17 cellular contexts compared by ENCODE assay signal in genomic region chr6:166589786-166590574, GRCh38. TPM values are rescaled to one million over a fixed set of nuclear protein-coding genes. Genes with fewer than 3 reads are reported as not detected.
DNase-seq lines count a peak whose midpoint lies in the region; ATAC-seq, FAIRE-seq and TF ChIP-seq lines count a peak whose summit lies in the region.
"Had no signal": no experiment of that assay in that cellular context is flagged by ENCODE, and none has a peak within 500 bp of the region (broad histone marks: within the 10 kb centered on the region; RNA-seq: fewer than 3 reads in every experiment).

No MANE protein-coding gene starts in this region.

- FAIRE-seq in GM12878 (lab: Jason Lieb, UNC), result no peak
- FAIRE-seq: endometrium had no signal

- no peaks in the 10 kb centered on the region for H3K36me3 Mint-ChIP-seq in activated CD4-positive, alpha-beta T cell treated with anti-CD3 and anti-CD28 coated beads, Interleukin-2, amount 10 ng/mL, durations not matched to agents 24 days and 14 days (ENCODE audit: low read depth)
- H3K36me3 Mint-ChIP-seq: type B pancreatic cell had no signal

- H3K4me1 Mint-ChIP-seq in activated CD4-positive, alpha-beta T cell treated with anti-CD3 and anti-CD28 coated beads, Interleukin-2, amount 10 ng/mL, durations not matched to agents 24 days and 14 days, result peaks cover 13% of the 10 kb centered on the region

- no peaks in the 10 kb centered on the region for H3K9me2 ChIP-seq in Loucy (replicated peaks; ENCODE audit: low read depth, low read length)

- no peak overlapping the region for H3K27ac Mint-ChIP-seq in activated CD4-positive, alpha-beta T cell treated with anti-CD3 and anti-CD28 coated beads, Interleukin-2, amount 10 ng/mL, durations not matched to agents 24 days and 14 days
- H3K27ac Mint-ChIP-seq: activated T-cell treated with anti-CD3 and anti-CD28 coated beads, Interleukin-2, amount 50 U/mL, for 72 hours; progenitor cell of endocrine pancreas had no signal

- H3K27me3 Mint-ChIP-seq in activated CD4-positive, alpha-beta T cell treated with anti-CD3 and anti-CD28 coated beads, Interleukin-2, amount 10 ng/mL, durations not matched to agents 24 days and 14 days, result no peaks in the 10 kb centered on the region
- H3K27me3 Mint-ChIP-seq: progenitor cell of endocrine pancreas, type B pancreatic cell had no signal

- POLR2A ChIA-PET in GM12878 (lab: Charles Lee), result no interaction called here

- H4K20me1 ChIP-seq in Loucy (ENCODE audit: insufficient read depth, low read length, poor library complexity, severe bottlenecking) (no peaks in the 10 kb centered on the region), GM12878 (ENCODE audit: control insufficient read depth, insufficient read depth) (no peaks in the 10 kb centered on the region), osteoblast (ENCODE audit: insufficient read depth, low read length) (peaks cover 6% of the 10 kb centered on the region)

- peak overlapping the region; percentile 73 for H3K27ac ChIP-seq in GM12878 (ENCODE audit: control insufficient read depth, insufficient read depth)
- H3K27ac ChIP-seq in osteoblast (ENCODE audit: low read depth, low read length), result peak overlapping the region; percentile 60
- H3K27ac ChIP-seq in adrenal gland, result no peak overlapping the region
- H3K27ac ChIP-seq: PC-9 had no signal

- TF ChIP-seq CTCF in Loucy (conservative IDR thresholded peaks at IDR 0.05; ENCODE audit: low read length), result no peak
- TF ChIP-seq CTCF in GM12878 (IDR thresholded peaks at IDR 0.05 in 2 of 3, conservative IDR thresholded peaks at IDR 0.05 in 1 of 3; ENCODE audit: control insufficient read depth in 2 of 3, extremely low read depth in 1 of 3, insufficient read depth in 1 of 3, low read depth in 3 of 3, low read length in 3 of 3), result no peak
- TF ChIP-seq CTCF in osteoblast (IDR thresholded peaks at IDR 0.05; ENCODE audit: extremely low read depth, low read depth, low read length), result no peak
- TF ChIP-seq CTCF in adrenal gland (IDR thresholded peaks at IDR 0.05), result no peak

- no peaks in the 10 kb centered on the region for H3F3A ChIP-seq in Loucy (ENCODE audit: low read depth)

- no peak for TF ChIP-seq EP300 in GM12878 (IDR thresholded peaks at IDR 0.05; ENCODE audit: borderline replicate concordance in 1 of 2, control insufficient read depth in 1 of 2, low read depth in 2 of 2, low read length in 2 of 2)

- no peaks in the 10 kb centered on the region for H3K9me3 Mint-ChIP-seq in activated CD4-positive, alpha-beta T cell treated with anti-CD3 and anti-CD28 coated beads, Interleukin-2, amount 10 ng/mL, durations not matched to agents 24 days and 14 days
- H3K9me3 Mint-ChIP-seq: activated T-cell treated with anti-CD3 and anti-CD28 coated beads, Interleukin-2, amount 50 U/mL, for 72 hours; type B pancreatic cell had no signal

- ATAC-seq in GM12878, result no peak
- ATAC-seq in HG02798 (IDR thresholded peaks at IDR 0.05; ENCODE audit: poor library complexity, unreplicated experiment), result no peak

- CTCF ChIA-PET in GM12878 (lab: Yijun Ruan, JAX), result interaction anchor here (1.0 to 1.5 kb wide), 2 partner anchors 15 to 101 kb away, joined by 3 to 10 read pairs; no protein-coding TSS in a partner anchor

- H3K9ac ChIP-seq in Loucy (ENCODE audit: low read depth, low read length, poor library complexity, severe bottlenecking) (peak overlapping the region; percentile 4), GM12878 (ENCODE audit: control insufficient read depth, insufficient read depth, low read length) (0 out of 2 replicates have a peak overlapping the region, but pooled peaks have one; percentile 4)

- no peaks in the 10 kb centered on the region for H3K79me2 ChIP-seq in Loucy (ENCODE audit: insufficient read depth, low read length)
- H3K79me2 ChIP-seq in GM12878 (ENCODE audit: control insufficient read depth, insufficient read depth, low read length), result no peaks in the 10 kb centered on the region
- H3K79me2 ChIP-seq in osteoblast (ENCODE audit: insufficient read depth, low read length), result peaks cover 72% of the 10 kb centered on the region

- TF ChIP-seq POLR2A in GM12878 (IDR thresholded peaks at IDR 0.05; ENCODE audit: low read depth, low read length), result no peak
- no peak for TF ChIP-seq POLR2A in adrenal gland (IDR thresholded peaks at IDR 0.05)

- WGBS in GM12878 (ENCODE audit: insufficient coverage, insufficient replicate concordance, low lambda C conversion rate, missing lambda C conversion rate), result 59% methylated on average over 8 of the region's 8 CpGs
- WGBS in adrenal gland, 4 donors, result 72 to 83% (median 74%) methylated on average over 7 to 8 of the region's 8 CpGs

- no TSS peak for BruUV-seq in GM12878 (replicated peaks; lab: Mats Ljungman, UMichigan)

- H3K4me2 ChIP-seq in Loucy (ENCODE audit: low read depth, low read length, poor library complexity, severe bottlenecking), result peak overlapping the region; percentile 68
- peak overlapping the region; percentile 84 for H3K4me2 ChIP-seq in GM12878 (ENCODE audit: control insufficient read depth, insufficient read depth)
- H3K4me2 ChIP-seq in osteoblast (ENCODE audit: insufficient read depth, low read length), result peak overlapping the region; percentile 60
- H3K4me2 ChIP-seq: PC-9 had no signal

- in situ Hi-C loops in GM12878 (cut with MboI), result no loop called here

- SMC1A ChIA-PET in GM12878 (lab: Charles Lee; ENCODE audit: uncharacterized antibody, unreplicated experiment), result interaction anchor here (1.2 kb wide), 2 partner anchors 32 to 554 kb away, joined by 3 read pairs; no protein-coding TSS in a partner anchor

- no peak for TF ChIP-seq RAD21 in GM12878 (IDR thresholded peaks at IDR 0.05; ENCODE audit: insufficient read depth, low read depth, low read length)

- H3K4me1 ChIP-seq in Loucy (ENCODE audit: insufficient read depth, low read length, poor library complexity, severe bottlenecking) (peaks cover 31% of the 10 kb centered on the region), GM12878 (ENCODE audit: control insufficient read depth, insufficient read depth, low read length) (peaks cover 32% of the 10 kb centered on the region), osteoblast (ENCODE audit: insufficient read depth, low read length) (peaks cover 36% of the 10 kb centered on the region), adrenal gland (replicated peaks in 1 of 2) (peaks cover 0 to 13% of the 10 kb centered on the region in 2 donors)
- H3K4me1 ChIP-seq: HAP-1 had no signal

- H3K9me3 ChIP-seq in Loucy (ENCODE audit: insufficient read depth, low read depth, low read length), result no peaks in the 10 kb centered on the region
- H3K9me3 ChIP-seq in GM12878 (replicated peaks; ENCODE audit: control insufficient read depth, insufficient read depth, low read length), result no peaks in the 10 kb centered on the region
- no peaks in the 10 kb centered on the region for H3K9me3 ChIP-seq in osteoblast (ENCODE audit: low read depth, low read length)
- peaks cover 0 to 5% (median 0%) of the 10 kb centered on the region in 3 donors for H3K9me3 ChIP-seq in adrenal gland (replicated peaks in 1 of 3)
- H3K9me3 ChIP-seq: HAP-1 had no signal

- H2AFZ ChIP-seq in Loucy (ENCODE audit: low read length), result no peak overlapping the region
- peak overlapping the region; percentile 12; the same call in 1 of the 2 replicates for H2AFZ ChIP-seq in GM12878 (ENCODE audit: control insufficient read depth, low read depth, low read length)
- no peak overlapping the region for H2AFZ ChIP-seq in osteoblast (ENCODE audit: low read length)
- H2AFZ ChIP-seq: PC-9 had no signal

- H3K27me3 ChIP-seq in Loucy (ENCODE audit: insufficient read depth, low read length, poor library complexity, severe bottlenecking) (no peaks in the 10 kb centered on the region), GM12878 (replicated peaks in 1 of 2; ENCODE audit: control insufficient read depth in 2 of 2, insufficient read depth in 2 of 2, low read length in 1 of 2) (no peaks in the 10 kb centered on the region), osteoblast (ENCODE audit: insufficient read depth, low read length) (no peaks in the 10 kb centered on the region), adrenal gland (no peaks in the 10 kb centered on the region)

- intact Hi-C loops in GM12878 (cut with micrococcal nuclease; ENCODE audit: unreplicated experiment) (loop anchor here (2.0 kb wide), 1 partner anchor 37 kb away; the partner anchor contains the start of gene RPS6KA2), adrenal gland (cut with DNase I) (no loop called here)
- intact Hi-C loops in activated CD4-positive, alpha-beta T cell treated with anti-CD3 and anti-CD28 coated beads, Interleukin-2, amount 10 ng/mL, durations not matched to agents 24 days and 14 days (cut with micrococcal nuclease), result no loop called here

- DNase-seq in CMK (ENCODE audit: low read depth) (peak; percentile 25), GM12878 (ENCODE audit: low read depth, low spot score) (no peak), osteoblast (ENCODE audit: insufficient read length, low spot score, missing footprints) (no peak), adrenal gland (no peak)
- DNase-seq in activated CD4-positive, alpha-beta T cell treated with anti-CD3 and anti-CD28 coated beads, Interleukin-2, amount 10 ng/mL, durations not matched to agents 24 days and 14 days, result no peak
- DNase-seq: activated CD4-positive, alpha-beta T cell treated with anti-CD3 and anti-CD28 coated beads, Interleukin-2, amount 50 U/mL, for 48 hours; activated T-cell treated with anti-CD3 and anti-CD28 coated beads, Interleukin-2, amount 50 U/mL, for 72 hours; DMS153; NCI-H1092; PC-9; stimulated activated naive CD4-positive, alpha-beta T cell had no signal

- RAD21 ChIA-PET in GM12878 (lab: Charles Lee; ENCODE audit: unreplicated experiment), result no interaction called here

- no peak overlapping the region for H3K4me3 Mint-ChIP-seq in activated CD4-positive, alpha-beta T cell treated with anti-CD3 and anti-CD28 coated beads, Interleukin-2, amount 10 ng/mL, durations not matched to agents 24 days and 14 days
- H3K4me3 Mint-ChIP-seq: type B pancreatic cell had no signal

- H3K4me3 ChIP-seq in Loucy (ENCODE audit: low read length, poor library complexity, severe bottlenecking), result peak overlapping the region; percentile 45
- H3K4me3 ChIP-seq in GM12878, result peak overlapping the region; percentile 57; the same call in 1 of the 2 replicates
- H3K4me3 ChIP-seq in osteoblast (ENCODE audit: insufficient read depth, low read length), result no peak overlapping the region
- no peak overlapping the region for H3K4me3 ChIP-seq in adrenal gland
- H3K4me3 ChIP-seq: HAP-1, PC-9 had no signal

- H3K36me3 ChIP-seq in Loucy (ENCODE audit: insufficient read depth, low read length), result no peaks in the 10 kb centered on the region
- H3K36me3 ChIP-seq in GM12878 (ENCODE audit: control insufficient read depth in 2 of 2, insufficient read depth in 2 of 2, low read length in 1 of 2), result no peaks in the 10 kb centered on the region
- H3K36me3 ChIP-seq in osteoblast (ENCODE audit: insufficient read depth, low read length), result no peaks in the 10 kb centered on the region
- H3K36me3 ChIP-seq in adrenal gland (replicated peaks in 1 of 2), result no peaks in the 10 kb centered on the region
- H3K36me3 ChIP-seq: HAP-1 had no signal

RNA-seq across cellular contexts. Expression of gene RAMACL, which starts 3.5 kb away (rescaled TPM):
- 0.91 and 1.3 TPM in 2 replicates for total RNA-seq in GM12878 (2013; cell fraction: nucleolus; rRNA removed)
- total RNA-seq in GM12878 (2014; rRNA removed) (0.11 TPM in 1 of 2 replicates, not detected in the other), GM12878 (2014; rRNA removed; fragmentation: Illumina TruSeq; extraction: Trizol) (0.09 TPM in 1 of 2 replicates, not detected in the other), GM12878 (2021) (0.31 TPM in 1 of 2 replicates, not detected in the other), osteoblast (3.3 and 4.1 TPM in 2 replicates), adrenal gland (1 to 10 TPM in 4 of 8 donors, under 1 TPM in 4; 0.14 to 4.2 (median 0.80) TPM)
- polyA plus RNA-seq in GM12878 (2011; ENCODE audit: low read depth), result 0.70 TPM
- polyA plus RNA-seq in GM12878 (2011; rRNA removed) (0.48 and 0.95 TPM in 2 replicates), GM12878 (2014; fragmentation: Illumina TruSeq; extraction: Trizol) (0.38 and 0.48 TPM in 2 replicates), GM12878 (2014; fragmentation: Nextera tagmentation; extraction: Ambion mirVana) (1 to 10 TPM; 1.3 TPM), GM12878 (2014; rRNA removed) (0.06 and 0.18 TPM in 2 replicates), GM12878 (2016; fragmentation: Nextera tagmentation; extraction: Ambion mirVana) (under 1 TPM in 1 of 2 experiments, not detected in 1; 0.26 TPM), adrenal gland (under 1 TPM; 0.20 to 0.24 (median 0.22) TPM)
- 0.04 and 0.05 TPM in 2 replicates for polyA plus RNA-seq in GM12878 (2011; cell fraction: cytosol; rRNA removed)
- polyA plus RNA-seq in GM12878 (2011; cell fraction: nucleus; rRNA removed), result 0.09 and 0.24 TPM in 2 replicates
- 0.22 and 0.51 TPM in 2 replicates for polyA plus RNA-seq in GM12878 (2012)
- 0.46 and 0.59 TPM in 2 replicates for polyA minus RNA-seq in GM12878 (2011; rRNA and poly(A)+ RNA removed)
- 0.42 TPM in 1 of 2 replicates, not detected in the other for polyA minus RNA-seq in GM12878 (2011; cell fraction: cytosol; rRNA and poly(A)+ RNA removed)
- 0.36 and 0.67 TPM in 2 replicates for polyA minus RNA-seq in GM12878 (2011; cell fraction: nucleus; rRNA and poly(A)+ RNA removed)
- 0.14 and 0.30 TPM in 2 replicates for total RNA-seq in activated CD4-positive, alpha-beta T cell treated with anti-CD3 and anti-CD28 coated beads, Interleukin-2, amount 10 ng/mL, durations not matched to agents 24 days and 14 days

RNA-seq across cellular contexts. Expression of gene RPS6KA2, which starts 37.1 kb away (rescaled TPM):
- total RNA-seq in GM12878 (2013; cell fraction: nucleolus; rRNA removed), result 1.4 and 1.6 TPM in 2 replicates
- total RNA-seq in GM12878 (2014; rRNA removed) (0.17 and 0.38 TPM in 2 replicates), GM12878 (2014; rRNA removed; fragmentation: Illumina TruSeq; extraction: Trizol) (0.22 TPM in 1 of 2 replicates, not detected in the other), GM12878 (2021) (0.53 and 1.0 TPM in 2 replicates), osteoblast (112 and 113 TPM in 2 replicates), adrenal gland (10 to 100 TPM; 18.9 to 40.4 (median 28.1) TPM)
- 0.85 TPM for polyA plus RNA-seq in GM12878 (2011; ENCODE audit: low read depth)
- polyA plus RNA-seq in GM12878 (2011; rRNA removed) (0.24 and 0.37 TPM in 2 replicates), GM12878 (2014; fragmentation: Illumina TruSeq; extraction: Trizol) (0.07 and 1.0 TPM in 2 replicates), GM12878 (2014; fragmentation: Nextera tagmentation; extraction: Ambion mirVana) (under 1 TPM in 1 of 2 experiments, not detected in 1; 0.02 TPM), GM12878 (2014; rRNA removed) (0.44 and 0.53 TPM in 2 replicates), GM12878 (2016; fragmentation: Nextera tagmentation; extraction: Ambion mirVana) (under 1 TPM; 0.21 to 0.51 TPM), adrenal gland (10 to 100 TPM in 2 of 3 donors, 1 to 10 TPM in 1; 7.0 to 28.5 (median 10.2) TPM)
- 0.22 and 0.39 TPM in 2 replicates for polyA plus RNA-seq in GM12878 (2011; cell fraction: cytosol; rRNA removed)
- polyA plus RNA-seq in GM12878 (2011; cell fraction: nucleus; rRNA removed), result 1.3 and 1.5 TPM in 2 replicates
- polyA plus RNA-seq in GM12878 (2012), result 1.2 and 1.6 TPM in 2 replicates
- 0.31 and 0.66 TPM in 2 replicates for polyA minus RNA-seq in GM12878 (2011; rRNA and poly(A)+ RNA removed)
- 0.13 and 0.83 TPM in 2 replicates for polyA minus RNA-seq in GM12878 (2011; cell fraction: cytosol; rRNA and poly(A)+ RNA removed)
- 0.97 and 1.4 TPM in 2 replicates for polyA minus RNA-seq in GM12878 (2011; cell fraction: nucleus; rRNA and poly(A)+ RNA removed)
- 2.8 and 3.1 TPM in 2 replicates for total RNA-seq in activated CD4-positive, alpha-beta T cell treated with anti-CD3 and anti-CD28 coated beads, Interleukin-2, amount 10 ng/mL, durations not matched to agents 24 days and 14 days

Comparison
In these comparisons a context has a peak if more than half of its experiments do, and no peak if none do; other contexts are left out.
1. H3K4me3 ChIP-seq: peak in Loucy (single experiment) and GM12878 (single experiment); none in osteoblast (single experiment) and adrenal gland (0 of 4).
2. H3K27ac ChIP-seq: peak in GM12878 (single experiment) and osteoblast (single experiment); none in adrenal gland (0 of 5).
3. Peak in every context shown above with its lines, with median percentiles within 50 percentile points of each other: H3K4me2 ChIP-seq.